1 cellular context compared by ENCODE assay signal in genomic region chr9:133437753-133438531, GRCh38.
TF ChIP-seq lines count a peak whose summit lies in the region.

No MANE protein-coding gene starts in this region.

TF ChIP-seq in K562, 482 proteins besides CTCF, POLR2A, EP300 and RAD21:
- TF ChIP-seq ZNF785 (CRISPR knock-in tag; IDR thresholded peaks at IDR 0.05) (no peak), STAG1 (CRISPR knock-in tag; IDR thresholded peaks at IDR 0.05; ENCODE audit: borderline replicate concordance) (peak; percentile 15; the same call in 1 of the 2 replicates), ZNF121 (CRISPR knock-in tag; conservative IDR thresholded peaks at IDR 0.05) (peak; percentile 59; the same call in 1 of the 2 replicates)
